In genomic region chr12:1795785-1796514, GRCh38 we compare ENCODE assay signal across 8 cellular contexts. TPM values are rescaled to one million over a fixed set of nuclear protein-coding genes. Genes with fewer than 3 reads are reported as not detected.
DNase-seq lines count a peak whose midpoint lies in the region; ATAC-seq and TF ChIP-seq lines count a peak whose summit lies in the region.

No MANE protein-coding gene starts in this region.

- no peaks in the 10 kb centered on the region for H3K79me1 ChIP-seq in H9 (ENCODE audit: insufficient read depth, low read depth, low read length, poor library complexity, severe bottlenecking)

- no peak overlapping the region for H4K91ac ChIP-seq in H9 (ENCODE audit: insufficient read length, low read depth, low read length)

- H2BK20ac ChIP-seq in H9 (ENCODE audit: low read depth, low read length, poor library complexity, severe bottlenecking) = no peak overlapping the region

- H3K14ac ChIP-seq in H9 (ENCODE audit: insufficient read depth, low read length) = no peak overlapping the region

- H3K4me3 Mint-ChIP-seq in H9 = peak overlapping the region; percentile 36 to 62; a peak in 4 of 5 replicates
- H3K4me3 Mint-ChIP-seq in glutamatergic neuron (ENCODE audit: unreplicated experiment) = peak overlapping the region; percentile 77

- no peak overlapping the region for H2AFZ ChIP-seq in H9 (ENCODE audit: low read length)
- peak overlapping the region; percentile 93 for H2AFZ ChIP-seq in parathyroid adenoma

- peaks cover 32 to 34% of the 10 kb centered on the region in 2 experiments for H3K4me1 Mint-ChIP-seq in H9
- H3K4me1 Mint-ChIP-seq in glutamatergic neuron (ENCODE audit: low read depth, unreplicated experiment) = peaks cover 8% of the 10 kb centered on the region

- H3K23me2 ChIP-seq in H9 (ENCODE audit: insufficient read length, low read depth, low read length, poor library complexity, severe bottlenecking) = peaks cover 4% of the 10 kb centered on the region

- no peak overlapping the region for H2BK15ac ChIP-seq in H9 (ENCODE audit: low read depth, low read length)

- no peaks in the 10 kb centered on the region for H4K20me1 ChIP-seq in H9 (ENCODE audit: control insufficient read depth, insufficient read depth, insufficient read length)

- intact Hi-C loops in tibial artery (cut with DNase I; ENCODE audit: low total_unique reads) = loop anchor here (1.0 to 10.0 kb wide), 3 partner anchors 143 to 479 kb away; no protein-coding TSS in a partner anchor

- peaks cover 2% of the 10 kb centered on the region; the same call in 1 of the 2 replicates for H3K36me3 ChIP-seq in MG63
- no peaks in the 10 kb centered on the region for H3K36me3 ChIP-seq in parathyroid adenoma (ENCODE audit: control insufficient read depth, insufficient read depth, low read length)
- no peaks in the 10 kb centered on the region for H3K36me3 ChIP-seq in tibial artery

- no peaks in the 10 kb centered on the region; the same call in 1 of the 2 replicates for H3K4me1 ChIP-seq in H9 (ENCODE audit: insufficient read depth, low read length)
- H3K4me1 ChIP-seq in parathyroid adenoma = peaks cover 9% of the 10 kb centered on the region
- peaks cover 0 to 23% (median 19%) of the 10 kb centered on the region in 4 donors for H3K4me1 ChIP-seq in tibial artery

- ATAC-seq in SK-N-SH treated with all-trans-retinoic acid at 6 μM for 48 hours = peak; percentile 96
- ATAC-seq in activated naive CD4-positive, alpha-beta T cell treated with anti-CD3 and anti-CD28 coated beads, Interleukin-2, amount 50 U/mL, for 72 hours = peak; percentile 96 to 97

- DNase-seq in GM10266 (ENCODE audit: extremely low spot score) (peak; percentile 96), H9 (peak; percentile 90), MG63 (peak; percentile 86), glutamatergic neuron (peak; percentile 86), tibial artery (peak; percentile 90 to 96)
- peak; percentile 94 to 98 for DNase-seq in activated naive CD4-positive, alpha-beta T cell treated with anti-CD3 and anti-CD28 coated beads, Interleukin-2, amount 50 U/mL, for 72 hours (ENCODE audit: low spot score in 2 of 2)

- H3K27ac Mint-ChIP-seq in H9 (no peak overlapping the region), glutamatergic neuron (ENCODE audit: unreplicated experiment) (peak overlapping the region; percentile 38)
- H3K27ac Mint-ChIP-seq in activated naive CD4-positive, alpha-beta T cell treated with anti-CD3 and anti-CD28 coated beads, Interleukin-2, amount 50 U/mL, for 72 hours = peak overlapping the region; percentile 92 to 94

- H2BK5ac ChIP-seq in H9 (ENCODE audit: insufficient read length, low read length) = no peak overlapping the region

- H3K4ac ChIP-seq in H9 (ENCODE audit: low read depth, low read length) = no peak overlapping the region

- no peak overlapping the region for H3T11ph ChIP-seq in H9 (ENCODE audit: low read length)

- H3K4me2 ChIP-seq in H9 (ENCODE audit: insufficient read depth, insufficient read length, low read length) (peak overlapping the region; percentile 20), parathyroid adenoma (ENCODE audit: low read length) (peak overlapping the region; percentile 62)

- H3K9me3 Mint-ChIP-seq in H9 (no peaks in the 10 kb centered on the region), glutamatergic neuron (ENCODE audit: unreplicated experiment) (peaks cover 6% of the 10 kb centered on the region)
- no peaks in the 10 kb centered on the region for H3K9me3 Mint-ChIP-seq in activated naive CD4-positive, alpha-beta T cell treated with anti-CD3 and anti-CD28 coated beads, Interleukin-2, amount 50 U/mL, for 72 hours

- no peak overlapping the region for H3K18ac ChIP-seq in H9 (ENCODE audit: insufficient read length, low read depth, low read length)

- H3K4me3 ChIP-seq in MG63 (no peak overlapping the region), parathyroid adenoma (ENCODE audit: low read depth, low read length) (peak overlapping the region; percentile 32), tibial artery (peak overlapping the region; percentile 52 to 66)

- H3K27me3 Mint-ChIP-seq in H9 (ENCODE audit: low read depth) = peaks cover 7% of the 10 kb centered on the region
- H3K27me3 Mint-ChIP-seq in glutamatergic neuron (ENCODE audit: unreplicated experiment) = peaks cover 6% of the 10 kb centered on the region

- H3K27me3 ChIP-seq in H9 (ENCODE audit: insufficient read depth, low read length) (no peaks in the 10 kb centered on the region), MG63 (no peaks in the 10 kb centered on the region), parathyroid adenoma (ENCODE audit: control insufficient read depth, insufficient read depth, low read length) (no peaks in the 10 kb centered on the region), tibial artery (no peaks in the 10 kb centered on the region)

- no peaks in the 10 kb centered on the region for H3K36me3 Mint-ChIP-seq in H9 (ENCODE audit: insufficient read depth in 1 of 3, low read depth in 3 of 3)
- no peaks in the 10 kb centered on the region for H3K36me3 Mint-ChIP-seq in activated naive CD4-positive, alpha-beta T cell treated with anti-CD3 and anti-CD28 coated beads, Interleukin-2, amount 50 U/mL, for 72 hours
- H3K36me3 Mint-ChIP-seq in glutamatergic neuron (ENCODE audit: unreplicated experiment) = no peaks in the 10 kb centered on the region

- no peak overlapping the region for H2AK5ac ChIP-seq in H9 (ENCODE audit: insufficient read length, low read length)

- H2BK120ac ChIP-seq in H9 (ENCODE audit: low read depth, low read length, poor library complexity, severe bottlenecking) = no peak overlapping the region

- WGBS in H9 (ENCODE audit: extremely low coverage, insufficient read length, low lambda C conversion rate) = no CpG with 5 or more reads among the region's 45 CpGs

- peak; percentile 97 for TF ChIP-seq CTCF in GM10266 (IDR thresholded peaks at IDR 0.05; ENCODE audit: control insufficient read depth, insufficient read depth, low read depth, missing control alignments)
- TF ChIP-seq CTCF in H9 (conservative IDR thresholded peaks at IDR 0.05) = peak; percentile 99
- TF ChIP-seq CTCF in glutamatergic neuron (IDR thresholded peaks at IDR 0.05; ENCODE audit: partially characterized antibody, unreplicated experiment) = peak; percentile 99
- peak; percentile 99 for TF ChIP-seq CTCF in parathyroid adenoma (IDR thresholded peaks at IDR 0.05)
- TF ChIP-seq CTCF in tibial artery (IDR thresholded peaks at IDR 0.05) = peak; percentile 90 to 100

- no peak overlapping the region for H3K23ac ChIP-seq in H9 (ENCODE audit: insufficient read length, low read depth, low read length)

- no peak overlapping the region for H2BK12ac ChIP-seq in H9 (ENCODE audit: insufficient read length, low read depth, low read length)

- no peak overlapping the region for H4K8ac ChIP-seq in H9 (replicated peaks; ENCODE audit: insufficient read length, low read depth, low read length)

- H3K56ac ChIP-seq in H9 (ENCODE audit: insufficient read length, low read depth, low read length) = no peak overlapping the region

- H4K5ac ChIP-seq in H9 (ENCODE audit: insufficient read length, low read depth, low read length) = no peak overlapping the region

- H3K9me3 ChIP-seq in H9 (ENCODE audit: control insufficient read depth, low read depth, low read length) = no peaks in the 10 kb centered on the region
- H3K9me3 ChIP-seq in MG63 = no peaks in the 10 kb centered on the region
- no peaks in the 10 kb centered on the region for H3K9me3 ChIP-seq in parathyroid adenoma (ENCODE audit: control insufficient read depth, low read length)
- no peaks in the 10 kb centered on the region for H3K9me3 ChIP-seq in tibial artery

- H3K79me2 ChIP-seq in H9 (ENCODE audit: insufficient read depth, low read length) (no peaks in the 10 kb centered on the region), parathyroid adenoma (no peaks in the 10 kb centered on the region)

- H3K27ac ChIP-seq in H9 (ENCODE audit: insufficient read length, low read depth, low read length) (no peak overlapping the region), parathyroid adenoma (peak overlapping the region; percentile 54), tibial artery (peak overlapping the region; percentile 54 to 75)

- H3K9ac ChIP-seq in H9 (ENCODE audit: extremely low read depth, insufficient read length, low read length) = no peak overlapping the region
- no peak overlapping the region for H3K9ac ChIP-seq in parathyroid adenoma

TF ChIP-seq in SK-N-SH treated with all-trans-retinoic acid at 6 μM for 48 hours, 23 proteins besides CTCF, POLR2A, EP300 and RAD21:
- TF ChIP-seq ZFP3 (CRISPR knock-in tag; IDR thresholded peaks at IDR 0.05) (peak; percentile 94), ZNF565 (CRISPR knock-in tag; conservative IDR thresholded peaks at IDR 0.05; ENCODE audit: low read depth) (no peak)
TF ChIP-seq in SK-N-SH treated with all-trans-retinoic acid at 6 μM for 48 hours: peak in this region for 1.

RNA-seq across cellular contexts. Expression of gene LRTM2, which starts 24.4 kb away (rescaled TPM):
- total RNA-seq in H9 (2021) = not detected in 2 replicates
- not detected in 2 replicates for total RNA-seq in MG63 (2014; rRNA removed; shearing (Covaris generic); ENCODE audit: low replicate concordance)
- not detected for total RNA-seq in activated naive CD4-positive, alpha-beta T cell treated with anti-CD3 and anti-CD28 coated beads, Interleukin-2, amount 50 U/mL, for 72 hours
- total RNA-seq in glutamatergic neuron (ENCODE audit: unreplicated experiment) = 14.6 TPM

Comparison
In these comparisons a context has a peak if more than half of its experiments do, and no peak if none do; other contexts are left out.
1. H3K27ac Mint-ChIP-seq: peak in activated naive CD4-positive, alpha-beta T cell treated with anti-CD3 and anti-CD28 coated beads, Interleukin-2, amount 50 U/mL, for 72 hours (2 of 2) and glutamatergic neuron (single experiment); none in H9 (0 of 3).
2. RNA of gene LRTM2, which starts 24.4 kb away (total RNA-seq): 14.6 TPM in glutamatergic neuron (single experiment); not detected in activated naive CD4-positive, alpha-beta T cell treated with anti-CD3 and anti-CD28 coated beads, Interleukin-2, amount 50 U/mL, for 72 hours, not detected in H9 and not detected in MG63; every median in the first group is over 10 times any median in the second.
3. Peak in every context shown above with its lines, with median percentiles within 50 percentile points of each other: DNase-seq and CTCF ChIP-seq.